Comparison of ENCODE assay signal across 10 cellular contexts in genomic region chrX:134173541-134174272, GRCh38.
A peak's percentile ranks its signal among the peaks of the same experiment; 100 is the strongest.
DNase-seq lines count a peak whose midpoint lies in the region; ATAC-seq lines count a peak whose summit lies in the region.
"Had no signal": no experiment of that assay in that cellular context is flagged by ENCODE, and none has a peak within 500 bp of the region (broad histone marks: within the 10 kb centered on the region; RNA-seq: fewer than 3 reads in every experiment).

No MANE protein-coding gene starts in this region.

- H3K4me3 Mint-ChIP-seq in stimulated activated naive CD8-positive, alpha-beta T cell treated with anti-CD3 and anti-CD28 coated beads, Interleukin-15, Interleukin-2, amounts not matched to agents 100 ng/mL and 50 ng/mL, for 24 hours = peak overlapping the region; percentile 86

- peaks cover 24% of the 10 kb centered on the region for H3K4me1 Mint-ChIP-seq in stimulated activated naive CD8-positive, alpha-beta T cell treated with anti-CD3 and anti-CD28 coated beads, Interleukin-15, Interleukin-2, amounts not matched to agents 100 ng/mL and 50 ng/mL, for 24 hours (ENCODE audit: low read depth)

- H3K27me3 Mint-ChIP-seq in stimulated activated naive CD8-positive, alpha-beta T cell treated with anti-CD3 and anti-CD28 coated beads, Interleukin-15, Interleukin-2, amounts not matched to agents 100 ng/mL and 50 ng/mL, for 24 hours = peaks cover 4% of the 10 kb centered on the region

- no peaks in the 10 kb centered on the region for H3K9me3 Mint-ChIP-seq in stimulated activated naive CD8-positive, alpha-beta T cell treated with anti-CD3 and anti-CD28 coated beads, Interleukin-15, Interleukin-2, amounts not matched to agents 100 ng/mL and 50 ng/mL, for 24 hours

- no peak for ATAC-seq in HG03432 (IDR thresholded peaks at IDR 0.05; ENCODE audit: unreplicated experiment)
- ATAC-seq: left colon, PC-3 had no signal

- H3K36me3 Mint-ChIP-seq in stimulated activated naive CD8-positive, alpha-beta T cell treated with anti-CD3 and anti-CD28 coated beads, Interleukin-15, Interleukin-2, amounts not matched to agents 100 ng/mL and 50 ng/mL, for 24 hours (ENCODE audit: low read depth) = peaks cover 23% of the 10 kb centered on the region

- peak; percentile 59 for DNase-seq in activated CD8-positive, alpha-beta memory T cell treated with anti-CD3 and anti-CD28 coated beads for 24 hours
- no peak for DNase-seq in activated CD8-positive, alpha-beta memory T cell treated with anti-CD3 and anti-CD28 coated beads, Interleukin-2, amount 50 U/mL, for 4 hours
- peak; percentile 56 for DNase-seq in activated CD8-positive, alpha-beta memory T cell treated with anti-CD3 and anti-CD28 coated beads, Interleukin-2, amount 50 U/mL, for 48 hours
- DNase-seq in iPS-NIHi11 (ENCODE audit: low spot score) = peak; percentile 67
- no peak for DNase-seq in GM19240 (ENCODE audit: insufficient read length, low spot score)
- no peak for DNase-seq in kidney tubule cell (ENCODE audit: low spot score)
- DNase-seq: left colon, PC-3 had no signal

- H3K27ac Mint-ChIP-seq in stimulated activated naive CD8-positive, alpha-beta T cell treated with anti-CD3 and anti-CD28 coated beads, Interleukin-15, Interleukin-2, amounts not matched to agents 100 ng/mL and 50 ng/mL, for 24 hours = peak overlapping the region; percentile 85

Comparison
In these comparisons a context has a peak if more than half of its experiments do, and no peak if none do; other contexts are left out.
1. DNase-seq: peak in activated CD8-positive, alpha-beta memory T cell treated with anti-CD3 and anti-CD28 coated beads for 24 hours (single experiment), activated CD8-positive, alpha-beta memory T cell treated with anti-CD3 and anti-CD28 coated beads, Interleukin-2, amount 50 U/mL, for 48 hours (single experiment) and iPS-NIHi11 (single experiment); none in activated CD8-positive, alpha-beta memory T cell treated with anti-CD3 and anti-CD28 coated beads, Interleukin-2, amount 50 U/mL, for 4 hours (single experiment), GM19240 (single experiment) and kidney tubule cell (single experiment).